In the genomic region with DNA sequence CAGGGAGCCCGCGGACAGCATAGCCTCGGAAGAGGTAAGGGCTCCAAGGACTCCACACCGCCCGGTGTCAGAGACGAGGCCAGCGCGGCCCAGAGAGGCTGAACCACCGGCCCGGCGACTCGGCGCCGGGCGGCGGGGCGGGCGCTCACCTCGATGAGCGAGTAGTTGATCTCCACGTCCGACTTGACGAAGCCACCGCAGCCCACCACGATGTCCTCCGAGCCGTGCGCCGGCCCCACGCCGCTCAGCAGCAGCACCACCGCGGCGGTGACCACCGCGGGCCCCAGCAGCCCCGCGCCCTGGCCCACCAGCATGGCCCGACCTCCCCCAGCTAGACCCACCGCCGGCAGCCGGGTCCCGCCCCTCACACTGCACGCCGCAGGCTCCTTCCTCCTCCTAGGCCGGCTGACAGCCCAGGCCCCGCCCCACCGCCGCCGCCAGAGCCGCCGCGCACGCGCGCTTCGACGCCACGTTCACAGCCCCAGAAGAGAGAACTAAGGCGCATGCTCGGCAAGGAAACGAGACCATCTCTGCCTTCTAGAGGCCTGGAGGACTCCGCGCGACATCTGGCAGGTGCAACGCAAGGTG, we compare ENCODE assay signal across 8 cellular contexts. TPM values are rescaled to one million over a fixed set of nuclear protein-coding genes. Genes with fewer than 3 reads are reported as not detected.
DNase-seq lines count a peak whose midpoint lies in the region; ATAC-seq and TF ChIP-seq lines count a peak whose summit lies in the region.
"Not testable (repeated sequence)": the region's sequence is repeated elsewhere in the genome, so short reads cannot be mapped to it uniquely, and the experiment has no call there.

Gene NOMO2 (minus strand): TSS at position 371 of the 588 bp plus-strand sequence. CDS start 57 bp downstream, at position 314.

- H3K4me1 Mint-ChIP-seq in dendritic cell treated with granulocyte-macrophage colony-stimulating factor and Interleukin-4, amounts not matched to agents 40 ng/mL and 50 ng/mL, for 4 days (ENCODE audit: low read depth): not testable (repeated sequence)

- TF ChIP-seq POLR2A in vagina (IDR thresholded peaks at IDR 0.05): not testable (repeated sequence)

- not testable (repeated sequence) for TF ChIP-seq CTCF in liver (IDR thresholded peaks at IDR 0.05; ENCODE audit: low read depth, low read length, missing input control)
- TF ChIP-seq CTCF in vagina (IDR thresholded peaks at IDR 0.05): peak in 1 of 3 experiments; percentile 4

- under 1% methylated on average over 48 of the region's 66 CpGs for WGBS in liver

- DNase-seq in NCI-H460 (ENCODE audit: extremely low read depth, low read depth); vagina (ENCODE audit: extremely low spot score in 2 of 2): not testable (repeated sequence)
- DNase-seq in activated CD8-positive, alpha-beta memory T cell treated with anti-CD3 and anti-CD28 coated beads for 4 hours (ENCODE audit: low read depth in 2 of 2): peak; percentile 79 to 84
- DNase-seq in stimulated activated CD4-positive, alpha-beta T cell treated with anti-CD3 and anti-CD28 coated beads, Interleukin-12 subunit alpha, Interleukin-12 subunit beta, amount 100 ng/mL, for 24 hours (ENCODE audit: low read depth in 2 of 2): peak; percentile 76 to 84

- peak within 1 kb of the TSS; percentile 48 for H3K4me3 Mint-ChIP-seq in dendritic cell treated with granulocyte-macrophage colony-stimulating factor and Interleukin-4, amounts not matched to agents 40 ng/mL and 50 ng/mL, for 4 days

- not testable (repeated sequence) for H3K36me3 Mint-ChIP-seq in dendritic cell treated with granulocyte-macrophage colony-stimulating factor and Interleukin-4, amounts not matched to agents 40 ng/mL and 50 ng/mL, for 4 days (ENCODE audit: low read depth)

- not testable (repeated sequence) for TF ChIP-seq RAD21 in liver (IDR thresholded peaks at IDR 0.05)

- H3K4me3 ChIP-seq in liver (ENCODE audit: low read depth in 1 of 3, low read length in 3 of 3): peak within 1 kb of the TSS in 2 of 3 donors; percentile 46 to 57
- H3K4me3 ChIP-seq in vagina: peak within 1 kb of the TSS; percentile 48 to 55

- H3K4me1 ChIP-seq in liver (ENCODE audit: control insufficient read depth in 4 of 4, insufficient read depth in 4 of 4, low read length in 3 of 4); vagina: not testable (repeated sequence)

- not testable (repeated sequence) for H3K27ac ChIP-seq in liver (ENCODE audit: low read depth in 1 of 2, low read length in 2 of 2); vagina

- H3K36me3 ChIP-seq in liver (ENCODE audit: control insufficient read depth in 4 of 4, insufficient read depth in 3 of 4, low read depth in 1 of 4, low read length in 3 of 4); vagina: not testable (repeated sequence)

- not testable (repeated sequence) for H3K9ac ChIP-seq in liver (ENCODE audit: low read depth in 1 of 2, low read length in 2 of 2)

- H3K27me3 ChIP-seq in liver (ENCODE audit: control insufficient read depth in 4 of 4, insufficient read depth in 4 of 4, low read length in 3 of 4); vagina: not testable (repeated sequence)

- not testable (repeated sequence) for H3K9me3 ChIP-seq in liver (ENCODE audit: control insufficient read depth in 4 of 4, low read length in 3 of 4); vagina

- H3K27ac Mint-ChIP-seq in dendritic cell treated with granulocyte-macrophage colony-stimulating factor and Interleukin-4, amounts not matched to agents 40 ng/mL and 50 ng/mL, for 4 days: not testable (repeated sequence)

- H3K9me3 Mint-ChIP-seq in dendritic cell treated with granulocyte-macrophage colony-stimulating factor and Interleukin-4, amounts not matched to agents 40 ng/mL and 50 ng/mL, for 4 days: not testable (repeated sequence)

- ATAC-seq in GM18868 (IDR thresholded peaks at IDR 0.05; ENCODE audit: unreplicated experiment): peak; percentile 90
- peak; percentile 90 for ATAC-seq in HG02884 (IDR thresholded peaks at IDR 0.05; ENCODE audit: unreplicated experiment)

- not testable (repeated sequence) for H3K27me3 Mint-ChIP-seq in dendritic cell treated with granulocyte-macrophage colony-stimulating factor and Interleukin-4, amounts not matched to agents 40 ng/mL and 50 ng/mL, for 4 days

- intact Hi-C loops in dendritic cell treated with granulocyte-macrophage colony-stimulating factor and Interleukin-4, amounts not matched to agents 40 ng/mL and 50 ng/mL, for 4 days (cut with micrococcal nuclease); vagina (cut with DNase I): not testable (repeated sequence)

RNA-seq across cellular contexts. Expression of gene NOMO2, which starts in this region (rescaled TPM):
- 171 and 184 TPM in 2 replicates for total RNA-seq in NCI-H460 (2014; rRNA removed; shearing (Covaris generic))
- 129 and 137 TPM in 2 replicates for polyA plus RNA-seq in NCI-H460 (2014; cell fraction: nucleus; rRNA removed)
- 10 to 100 TPM; 51.1 to 65.0 TPM for total RNA-seq in liver
- 10 to 100 TPM; 40.7 to 75.1 TPM for polyA plus RNA-seq in liver
- total RNA-seq in vagina: 58.4 TPM
